Comparison of ENCODE assay signal across 11 cellular contexts in the genomic region with DNA sequence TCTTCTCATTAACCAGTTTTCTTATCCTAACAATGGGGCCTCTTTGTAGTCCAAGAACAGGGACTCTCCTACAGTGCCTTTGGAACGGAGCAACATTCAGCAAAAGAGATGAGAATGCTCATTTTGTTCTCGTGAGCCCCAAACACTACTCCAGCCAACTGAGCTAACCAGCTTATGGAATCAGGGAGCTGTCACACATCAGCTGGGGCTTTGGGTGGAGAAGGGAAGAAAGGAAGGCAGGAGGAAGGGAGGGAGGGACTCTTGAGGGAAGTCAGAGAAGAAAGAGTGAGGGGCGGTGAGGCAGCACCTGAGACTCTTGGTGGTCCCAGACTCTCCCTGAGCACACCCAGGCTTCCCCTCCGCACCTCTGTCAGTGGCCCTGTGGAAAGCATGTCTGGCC.
A peak's percentile ranks its signal among the peaks of the same experiment; 100 is the strongest.
DNase-seq lines count a peak whose midpoint lies in the region; TF ChIP-seq lines count a peak whose summit lies in the region.
"Had no signal": no experiment of that assay in that cellular context is flagged by ENCODE, and none has a peak within 500 bp of the region (broad histone marks: within the 10 kb centered on the region; RNA-seq: fewer than 3 reads in every experiment).

No MANE protein-coding gene starts in this region.

- peaks cover 1% of the 10 kb centered on the region for H3K36me3 Mint-ChIP-seq in chondrocyte (ENCODE audit: low read depth)

- intact Hi-C loops in lower leg skin (cut with DNase I; ENCODE audit: low total_unique reads), result loop anchor here (5.0 to 10.0 kb wide), 2 partner anchors 128 to 356 kb away; a partner anchor contains a TSS

- WGBS in lower leg skin, 2 donors, result 91 to 93% methylated on average over 4 of the region's 4 CpGs

- DNase-seq in NCI-H82 (lab: John Stamatoyannopoulos, UW) (peak; percentile 37), NCI-H82 treated with DMSO at 0.1 percent for 48 hours (lab: John Stamatoyannopoulos, UW; ENCODE audit: unreplicated experiment) (no peak), chondrocyte (ENCODE audit: low spot score) (no peak), midbrain (lab: John Stamatoyannopoulos, UW) (peak; percentile 77), substantia nigra (lab: John Stamatoyannopoulos, UW) (peak in 22 of 49 donors; percentile 13 to 66 (median 38)), SHP77 treated with DMSO at 0.1 percent for 48 hours (lab: John Stamatoyannopoulos, UW) (no peak), lower leg skin (ENCODE audit: low spot score in 2 of 2) (no peak), GM10266 (ENCODE audit: extremely low spot score) (no peak)

- H3K4me3 Mint-ChIP-seq in chondrocyte (ENCODE audit: unreplicated experiment), result no peak overlapping the region
- H3K4me3 Mint-ChIP-seq: activated B cell treated with CpG ODN at 0.5 μM for 24 hours had no signal

- TF ChIP-seq CTCF in chondrocyte (IDR thresholded peaks at IDR 0.05) (no peak), lower leg skin (IDR thresholded peaks at IDR 0.05) (no peak), GM10266 (IDR thresholded peaks at IDR 0.05; ENCODE audit: control insufficient read depth, insufficient read depth, low read depth, missing control alignments) (no peak)

- no peak for TF ChIP-seq POLR2A in lower leg skin (IDR thresholded peaks at IDR 0.05)

- H3K4me1 Mint-ChIP-seq in chondrocyte (ENCODE audit: low read depth), result peaks cover 48% of the 10 kb centered on the region

- H3K27ac Mint-ChIP-seq in chondrocyte (ENCODE audit: unreplicated experiment), result peak overlapping the region; percentile 45
- H3K27ac Mint-ChIP-seq: activated B cell treated with CpG ODN at 0.5 μM for 24 hours had no signal

- no peaks in the 10 kb centered on the region for H3K9me3 Mint-ChIP-seq in chondrocyte (ENCODE audit: low read depth)
- H3K9me3 Mint-ChIP-seq: activated B cell treated with CpG ODN at 0.5 μM for 24 hours had no signal

- no peak overlapping the region for H3K4me3 ChIP-seq in lower leg skin (ENCODE audit: low read depth, poor library complexity, severe bottlenecking)
- H3K4me3 ChIP-seq: GM23248 had no signal

- peak overlapping the region; percentile 77 for H3K27ac ChIP-seq in substantia nigra (ENCODE audit: low read depth, low read length, poor library complexity, severe bottlenecking)
- H3K27ac ChIP-seq: 22Rv1, GM23248 had no signal

- H3K27me3 Mint-ChIP-seq in chondrocyte (ENCODE audit: low read depth), result no peaks in the 10 kb centered on the region
- H3K27me3 Mint-ChIP-seq: activated B cell treated with CpG ODN at 0.5 μM for 24 hours had no signal

Comparison
In these comparisons a context has a peak if more than half of its experiments do, and no peak if none do; other contexts are left out.
1. DNase-seq: peak in NCI-H82 (single experiment) and midbrain (single experiment); none in NCI-H82 treated with DMSO at 0.1 percent for 48 hours (single experiment), chondrocyte (single experiment), SHP77 treated with DMSO at 0.1 percent for 48 hours (single experiment), lower leg skin (0 of 2) and GM10266 (single experiment).